ENCODE assay signal across 1 cellular context in the genomic region with DNA sequence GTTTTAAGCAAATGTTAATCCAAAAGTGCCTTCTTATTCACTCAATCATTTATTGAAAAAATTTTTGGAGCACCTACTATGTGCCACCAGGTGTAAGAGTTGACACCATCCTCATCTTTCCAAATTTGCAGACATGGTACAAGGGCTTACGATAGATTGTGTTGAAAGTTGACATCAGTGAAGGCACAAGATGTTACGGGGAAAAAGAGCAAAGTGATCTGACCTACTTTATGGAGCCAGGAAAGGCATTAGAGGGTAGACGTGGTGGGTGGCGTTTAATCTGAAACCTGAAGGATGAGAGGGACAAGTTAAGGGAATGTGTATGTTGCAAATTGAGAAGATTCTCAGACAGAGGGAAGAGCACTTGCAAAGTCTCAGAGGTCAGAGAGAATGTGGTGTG.
A peak's percentile ranks its signal among the peaks of the same experiment; 100 is the strongest.
TF ChIP-seq lines count a peak whose summit lies in the region.

No MANE protein-coding gene starts in this region.

TF ChIP-seq in K562, 482 proteins besides CTCF, POLR2A, EP300 and RAD21 (continued from another document):
- TF ChIP-seq, protein P1, sequence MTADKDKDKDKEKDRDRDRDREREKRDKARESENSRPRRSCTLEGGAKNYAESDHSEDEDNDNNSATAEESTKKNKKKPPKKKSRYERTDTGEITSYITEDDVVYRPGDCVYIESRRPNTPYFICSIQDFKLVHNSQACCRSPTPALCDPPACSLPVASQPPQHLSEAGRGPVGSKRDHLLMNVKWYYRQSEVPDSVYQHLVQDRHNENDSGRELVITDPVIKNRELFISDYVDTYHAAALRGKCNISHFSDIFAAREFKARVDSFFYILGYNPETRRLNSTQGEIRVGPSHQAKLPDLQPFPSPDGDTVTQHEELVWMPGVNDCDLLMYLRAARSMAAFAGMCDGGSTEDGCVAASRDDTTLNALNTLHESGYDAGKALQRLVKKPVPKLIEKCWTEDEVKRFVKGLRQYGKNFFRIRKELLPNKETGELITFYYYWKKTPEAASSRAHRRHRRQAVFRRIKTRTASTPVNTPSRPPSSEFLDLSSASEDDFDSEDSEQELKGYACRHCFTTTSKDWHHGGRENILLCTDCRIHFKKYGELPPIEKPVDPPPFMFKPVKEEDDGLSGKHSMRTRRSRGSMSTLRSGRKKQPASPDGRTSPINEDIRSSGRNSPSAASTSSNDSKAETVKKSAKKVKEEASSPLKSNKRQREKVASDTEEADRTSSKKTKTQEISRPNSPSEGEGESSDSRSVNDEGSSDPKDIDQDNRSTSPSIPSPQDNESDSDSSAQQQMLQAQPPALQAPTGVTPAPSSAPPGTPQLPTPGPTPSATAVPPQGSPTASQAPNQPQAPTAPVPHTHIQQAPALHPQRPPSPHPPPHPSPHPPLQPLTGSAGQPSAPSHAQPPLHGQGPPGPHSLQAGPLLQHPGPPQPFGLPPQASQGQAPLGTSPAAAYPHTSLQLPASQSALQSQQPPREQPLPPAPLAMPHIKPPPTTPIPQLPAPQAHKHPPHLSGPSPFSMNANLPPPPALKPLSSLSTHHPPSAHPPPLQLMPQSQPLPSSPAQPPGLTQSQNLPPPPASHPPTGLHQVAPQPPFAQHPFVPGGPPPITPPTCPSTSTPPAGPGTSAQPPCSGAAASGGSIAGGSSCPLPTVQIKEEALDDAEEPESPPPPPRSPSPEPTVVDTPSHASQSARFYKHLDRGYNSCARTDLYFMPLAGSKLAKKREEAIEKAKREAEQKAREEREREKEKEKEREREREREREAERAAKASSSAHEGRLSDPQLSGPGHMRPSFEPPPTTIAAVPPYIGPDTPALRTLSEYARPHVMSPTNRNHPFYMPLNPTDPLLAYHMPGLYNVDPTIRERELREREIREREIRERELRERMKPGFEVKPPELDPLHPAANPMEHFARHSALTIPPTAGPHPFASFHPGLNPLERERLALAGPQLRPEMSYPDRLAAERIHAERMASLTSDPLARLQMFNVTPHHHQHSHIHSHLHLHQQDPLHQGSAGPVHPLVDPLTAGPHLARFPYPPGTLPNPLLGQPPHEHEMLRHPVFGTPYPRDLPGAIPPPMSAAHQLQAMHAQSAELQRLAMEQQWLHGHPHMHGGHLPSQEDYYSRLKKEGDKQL (CRISPR knock-in tag; IDR thresholded peaks at IDR 0.05; ENCODE audit: borderline replicate concordance) = no peak
- TF ChIP-seq ZBTB7A (IDR thresholded peaks at IDR 0.05; ENCODE audit: borderline replicate concordance, control insufficient read depth, low read depth, low read length) (no peak), ZKSCAN1 (IDR thresholded peaks at IDR 0.05; ENCODE audit: low read depth, low read length) (peak; percentile 63)
